20 cellular contexts compared by ENCODE assay signal in genomic region chr5:6553986-6554385, GRCh38.
"Had no signal": no experiment of that assay in that cellular context is flagged by ENCODE, and none has a peak within 500 bp of the region (broad histone marks: within the 10 kb centered on the region; RNA-seq: fewer than 3 reads in every experiment).

No MANE protein-coding gene starts in this region.

- FAIRE-seq: HepG2, RCC 7860 had no signal

- H3K27me3 ChIP-seq: SJSA1 had no signal

- H3K36me3 ChIP-seq: SJSA1 had no signal

- H3K4me3 ChIP-seq: SJSA1, SK-N-MC had no signal

- H3K4me2 ChIP-seq: KMS-11 had no signal

- ATAC-seq: HepG2 had no signal

- H3K9me3 ChIP-seq: SJSA1 had no signal

- H3K9ac ChIP-seq: KMS-11 had no signal

- H3K4me1 ChIP-seq: SJSA1 had no signal

- H3K27ac ChIP-seq: KMS-11, SJSA1, SK-N-MC had no signal

- DNase-seq: IMR-90, Kasumi-1, MM.1S, NCI-H1092 treated with DMSO at 0.1 percent for 48 hours, NCI-H1436, NCI-H187, NCI-H2029, NCI-H2171 treated with DMSO at 0.1 percent for 48 hours, NCI-H345, NCI-H446 treated with DMSO at 0.1 percent for 48 hours, NCI-H510A treated with DMSO at 0.1 percent for 48 hours, NCI-H526, Right ventricle myocardium superior, RPMI8226, SIG-M5 had no signal
